ENCODE assay signal across 11 cellular contexts in genomic region chr7:154409703-154410311, GRCh38.
DNase-seq lines count a peak whose midpoint lies in the region; FAIRE-seq and TF ChIP-seq lines count a peak whose summit lies in the region.
"Had no signal": no experiment of that assay in that cellular context is flagged by ENCODE, and none has a peak within 500 bp of the region (broad histone marks: within the 10 kb centered on the region; RNA-seq: fewer than 3 reads in every experiment).

No MANE protein-coding gene starts in this region.

- no peak overlapping the region for H3K4me3 Mint-ChIP-seq in H9
- H3K4me3 Mint-ChIP-seq: T-helper 1 cell treated with Interleukin-12 subunit alpha and Interleukin-12 subunit beta and Interleukin-4 antibody, amounts not matched to agents 30 μg/mL and 1 μg/mL, for 36 hours had no signal

- H4K91ac ChIP-seq in H9 (ENCODE audit: insufficient read length, low read depth, low read length) (no peak overlapping the region), mesenchymal stem cell (ENCODE audit: low read length) (no peak overlapping the region)

- no peak overlapping the region for H4K5ac ChIP-seq in H9 (ENCODE audit: insufficient read length, low read depth, low read length)

- no CpG with 5 or more reads among the region's 5 CpGs for WGBS in H9 (ENCODE audit: extremely low coverage, insufficient read length, low lambda C conversion rate)
- WGBS in mesenchymal stem cell, result 29% methylated on average over 2 of the region's 5 CpGs

- no peaks in the 10 kb centered on the region for H3K9me3 ChIP-seq in H9 (ENCODE audit: control insufficient read depth, low read depth, low read length)
- H3K9me3 ChIP-seq in mesenchymal stem cell (ENCODE audit: control insufficient read depth, low read length), result peaks cover 18% of the 10 kb centered on the region

- no peaks in the 10 kb centered on the region for H3K36me3 ChIP-seq in bronchial epithelial cell (ENCODE audit: control insufficient read depth, insufficient read depth, low read length)
- H3K36me3 ChIP-seq in mesenchymal stem cell (ENCODE audit: control insufficient read depth in 1 of 2, insufficient read depth in 2 of 2, low read depth in 1 of 2, low read length in 2 of 2), result no peaks in the 10 kb centered on the region

- FAIRE-seq in bronchial epithelial cell (lab: Jason Lieb, UNC), result no peak

- peaks cover 3% of the 10 kb centered on the region for H3K23me2 ChIP-seq in H9 (ENCODE audit: insufficient read length, low read depth, low read length, poor library complexity, severe bottlenecking)

- H3K4me2 ChIP-seq in H9 (ENCODE audit: insufficient read depth, insufficient read length, low read length) (no peak overlapping the region), mesenchymal stem cell (ENCODE audit: low read length, poor library complexity, severe bottlenecking) (no peak overlapping the region)
- H3K4me2 ChIP-seq: KMS-11 had no signal

- no peaks in the 10 kb centered on the region for H3K27me3 ChIP-seq in H9 (ENCODE audit: insufficient read depth, low read length)
- no peaks in the 10 kb centered on the region for H3K27me3 ChIP-seq in bronchial epithelial cell (ENCODE audit: control insufficient read depth, insufficient read depth, low read length)
- no peaks in the 10 kb centered on the region for H3K27me3 ChIP-seq in mesenchymal stem cell (ENCODE audit: control insufficient read depth in 1 of 2, insufficient read depth in 1 of 2, low read length in 2 of 2)

- peaks cover 7 to 8% of the 10 kb centered on the region in 2 experiments for H3K4me1 Mint-ChIP-seq in H9

- H2AFZ ChIP-seq in H9 (ENCODE audit: low read length) (no peak overlapping the region), mesenchymal stem cell (ENCODE audit: low read depth, low read length) (no peak overlapping the region)

- no peak overlapping the region for H3K27ac ChIP-seq in H9 (ENCODE audit: insufficient read length, low read depth, low read length)
- H3K27ac ChIP-seq in mesenchymal stem cell (ENCODE audit: low read length, poor library complexity, severe bottlenecking), result no peak overlapping the region
- H3K27ac ChIP-seq: KMS-11 had no signal

- H2BK15ac ChIP-seq in H9 (ENCODE audit: low read depth, low read length) (no peak overlapping the region), mesenchymal stem cell (ENCODE audit: low read depth, poor library complexity, severe bottlenecking) (no peak overlapping the region)

- H3K79me1 ChIP-seq in H9 (ENCODE audit: insufficient read depth, low read depth, low read length, poor library complexity, severe bottlenecking) (no peaks in the 10 kb centered on the region), mesenchymal stem cell (replicated peaks; ENCODE audit: low read length, poor library complexity, severe bottlenecking) (no peaks in the 10 kb centered on the region)

- TF ChIP-seq POLR2A in NB4 (IDR thresholded peaks at IDR 0.05; ENCODE audit: extremely low read depth, insufficient read length), result no peak

- no peak overlapping the region for H3T11ph ChIP-seq in H9 (ENCODE audit: low read length)

- no peak for TF ChIP-seq CTCF in H9 (conservative IDR thresholded peaks at IDR 0.05)
- no peak for TF ChIP-seq CTCF in NB4 (IDR thresholded peaks at IDR 0.05; ENCODE audit: low read depth, low read length)
- no peak for TF ChIP-seq CTCF in bronchial epithelial cell (IDR thresholded peaks at IDR 0.05; ENCODE audit: insufficient read depth, low read length, severe bottlenecking)

- H3K4ac ChIP-seq in H9 (ENCODE audit: low read depth, low read length) (no peak overlapping the region), mesenchymal stem cell (ENCODE audit: low read depth in 1 of 2, low read length in 2 of 2) (no peak overlapping the region)

- H3K23ac ChIP-seq in H9 (ENCODE audit: insufficient read length, low read depth, low read length) (no peak overlapping the region), mesenchymal stem cell (ENCODE audit: low read length in 2 of 2) (no peak overlapping the region)

- H3K4me3 ChIP-seq in NB4 (ENCODE audit: low read depth, low read length) (no peak overlapping the region), bronchial epithelial cell (ENCODE audit: low read depth, low read length) (no peak overlapping the region), mesenchymal stem cell (ENCODE audit: insufficient read depth in 1 of 2, low read depth in 1 of 2, low read length in 2 of 2) (no peak overlapping the region)

- H4K8ac ChIP-seq in H9 (replicated peaks; ENCODE audit: insufficient read length, low read depth, low read length) (no peak overlapping the region), mesenchymal stem cell (ENCODE audit: low read length) (no peak overlapping the region)

- DNase-seq in H9 (peak; percentile 37), NB4 (ENCODE audit: low read depth) (peak; percentile 49), bronchial epithelial cell (ENCODE audit: low read depth) (peak; percentile 12), mesenchymal stem cell (peak; percentile 1), NCI-H774 (lab: John Stamatoyannopoulos, UW) (no peak), activated gamma-delta T cell (lab: John Stamatoyannopoulos, UW) (no peak), NCI-H526 treated with DMSO at 0.1 percent for 48 hours (lab: John Stamatoyannopoulos, UW) (no peak), cerebellar cortex (ENCODE audit: low spot score) (no peak)
- DNase-seq: NCI-H526 had no signal

- H3K14ac ChIP-seq in H9 (ENCODE audit: insufficient read depth, low read length), result no peak overlapping the region
- H3K14ac ChIP-seq in mesenchymal stem cell (ENCODE audit: low read length in 2 of 2), result no peak overlapping the region

- H3K9ac ChIP-seq in H9 (ENCODE audit: extremely low read depth, insufficient read length, low read length) (no peak overlapping the region), mesenchymal stem cell (ENCODE audit: low read length) (no peak overlapping the region)
- H3K9ac ChIP-seq: KMS-11 had no signal

- H2BK120ac ChIP-seq in H9 (ENCODE audit: low read depth, low read length, poor library complexity, severe bottlenecking), result no peak overlapping the region
- H2BK120ac ChIP-seq in mesenchymal stem cell (ENCODE audit: low read depth, low read length), result no peak overlapping the region

- no peaks in the 10 kb centered on the region for H3K4me1 ChIP-seq in H9 (ENCODE audit: insufficient read depth, low read length)
- H3K4me1 ChIP-seq in mesenchymal stem cell (ENCODE audit: control insufficient read depth, insufficient read depth, low read depth, low read length), result no peaks in the 10 kb centered on the region

- H2BK5ac ChIP-seq in H9 (ENCODE audit: insufficient read length, low read length) (no peak overlapping the region), mesenchymal stem cell (ENCODE audit: low read depth, low read length, poor library complexity, severe bottlenecking) (no peak overlapping the region)

- no peak overlapping the region for H3K56ac ChIP-seq in H9 (ENCODE audit: insufficient read length, low read depth, low read length)

- H3K18ac ChIP-seq in H9 (ENCODE audit: insufficient read length, low read depth, low read length) (no peak overlapping the region), mesenchymal stem cell (ENCODE audit: low read depth in 1 of 2, low read length in 2 of 2) (no peak overlapping the region)

- H3K36me3 Mint-ChIP-seq in H9 (ENCODE audit: insufficient read depth in 1 of 3, low read depth in 3 of 3), result no peaks in the 10 kb centered on the region

- H2BK12ac ChIP-seq in H9 (ENCODE audit: insufficient read length, low read depth, low read length), result no peak overlapping the region
- H2BK12ac ChIP-seq in mesenchymal stem cell (ENCODE audit: low read length in 2 of 2), result no peak overlapping the region

- H3K79me2 ChIP-seq in H9 (ENCODE audit: insufficient read depth, low read length), result no peaks in the 10 kb centered on the region

- H3K27ac Mint-ChIP-seq in H9, result no peak overlapping the region
- H3K27ac Mint-ChIP-seq: T-helper 1 cell treated with Interleukin-12 subunit alpha and Interleukin-12 subunit beta and Interleukin-4 antibody, amounts not matched to agents 30 μg/mL and 1 μg/mL, for 36 hours had no signal

- no peaks in the 10 kb centered on the region for H3K9me3 Mint-ChIP-seq in H9

- H2AK5ac ChIP-seq in H9 (ENCODE audit: insufficient read length, low read length) (no peak overlapping the region), mesenchymal stem cell (ENCODE audit: low read length, severe bottlenecking) (no peak overlapping the region)

- no peaks in the 10 kb centered on the region for H4K20me1 ChIP-seq in H9 (ENCODE audit: control insufficient read depth, insufficient read depth, insufficient read length)

- no peaks in the 10 kb centered on the region; the same call in 1 of the 2 replicates for H3K27me3 Mint-ChIP-seq in H9 (ENCODE audit: low read depth)

- H2BK20ac ChIP-seq in H9 (ENCODE audit: low read depth, low read length, poor library complexity, severe bottlenecking), result no peak overlapping the region

Comparison
In these comparisons a context has a peak if more than half of its experiments do, and no peak if none do; other contexts are left out.
1. DNase-seq: peak in H9 (single experiment), NB4 (single experiment), bronchial epithelial cell (single experiment) and mesenchymal stem cell (single experiment); none in NCI-H774 (single experiment), activated gamma-delta T cell (single experiment), NCI-H526 treated with DMSO at 0.1 percent for 48 hours (single experiment) and cerebellar cortex (single experiment).